In genomic region chr5:6484899-6485298, GRCh38 we compare ENCODE assay signal across 22 cellular contexts. TPM values are rescaled to one million over a fixed set of nuclear protein-coding genes. Genes with fewer than 3 reads are reported as not detected.
DNase-seq lines count a peak whose midpoint lies in the region; ATAC-seq and TF ChIP-seq lines count a peak whose summit lies in the region.
"Had no signal": no experiment of that assay in that cellular context is flagged by ENCODE, and none has a peak within 500 bp of the region (broad histone marks: within the 10 kb centered on the region; RNA-seq: fewer than 3 reads in every experiment).

No MANE protein-coding gene starts in this region.

- H3K27me3 Mint-ChIP-seq in IgD-negative memory B cell (peaks cover 5% of the 10 kb centered on the region), memory B cell (peaks cover 2% of the 10 kb centered on the region)

- no peaks in the 10 kb centered on the region for H3K36me3 ChIP-seq in right atrium auricular region

- H3K27me3 ChIP-seq in right atrium auricular region, result no peaks in the 10 kb centered on the region

- no peak for ATAC-seq in Right ventricle myocardium superior (ENCODE audit: poor library complexity)
- ATAC-seq in memory B cell (ENCODE audit: low read depth), result no peak
- ATAC-seq: A549 had no signal

- H3K27ac ChIP-seq in caudate nucleus (ENCODE audit: low read depth, low read length) (no peak overlapping the region), right atrium auricular region (no peak overlapping the region)
- H3K27ac ChIP-seq: A549 had no signal

- intact Hi-C loops in cardiac septum (cut with DNase I) (no loop called here), Right ventricle myocardium superior (cut with DNase I) (no loop called here)

- H3K9me3 ChIP-seq in right atrium auricular region, result no peaks in the 10 kb centered on the region
- H3K9me3 ChIP-seq: A549 had no signal

- H3K9me3 Mint-ChIP-seq in IgD-negative memory B cell (no peaks in the 10 kb centered on the region), memory B cell (no peaks in the 10 kb centered on the region)

- H3K4me1 ChIP-seq in right atrium auricular region, result peaks cover 0 to 11% of the 10 kb centered on the region in 2 donors
- H3K4me1 ChIP-seq: A549 had no signal

- no peak overlapping the region for H3K4me3 ChIP-seq in right atrium auricular region
- H3K4me3 ChIP-seq: A549 had no signal

- H3K36me3 Mint-ChIP-seq in IgD-negative memory B cell (peaks cover 2% of the 10 kb centered on the region), memory B cell (no peaks in the 10 kb centered on the region)
- H3K36me3 Mint-ChIP-seq: CD14-positive monocyte had no signal

- TF ChIP-seq CTCF in right atrium auricular region (IDR thresholded peaks at IDR 0.05), result no peak

- H3K27ac Mint-ChIP-seq in IgD-negative memory B cell (peak overlapping the region; percentile 44 to 96 (median 94)), memory B cell (peak overlapping the region; percentile 90)

- H3K4me1 Mint-ChIP-seq in IgD-negative memory B cell (peaks cover 48 to 63% (median 58%) of the 10 kb centered on the region in 3 donors), memory B cell (peaks cover 35% of the 10 kb centered on the region)
- H3K4me1 Mint-ChIP-seq: CD14-positive monocyte had no signal

- DNase-seq in cardiac septum (ENCODE audit: low spot score), result peak; percentile 64
- DNase-seq in Right ventricle myocardium superior, result no peak
- no peak for DNase-seq in memory B cell (ENCODE audit: low spot score in 2 of 2)
- DNase-seq in DMS153 (lab: John Stamatoyannopoulos, UW), result no peak
- DNase-seq in NCI-H82 treated with DMSO at 0.1 percent for 48 hours (lab: John Stamatoyannopoulos, UW; ENCODE audit: unreplicated experiment), result no peak
- DNase-seq in caudate nucleus (lab: John Stamatoyannopoulos, UW), result no peak
- no peak for DNase-seq in right atrium auricular region (ENCODE audit: low spot score)
- DNase-seq: DMS79 treated with DMSO at 0.1 percent for 48 hours; GF-D8; H7; IMR-90; NCI-H1105 treated with DMSO at 0.1 percent for 48 hours; NCI-H1694 treated with DMSO at 0.1 percent for 48 hours; NCI-H345; NCI-H526; NK-92 treated with Interleukin-12 subunit alpha and Interleukin-12 subunit beta, amount 100 ng/mL, for 24 hours; OCI-M1; SIG-M5 had no signal

- peak overlapping the region; percentile 7 to 90 (median 79) for H3K4me3 Mint-ChIP-seq in IgD-negative memory B cell
- H3K4me3 Mint-ChIP-seq in memory B cell, result peak overlapping the region; percentile 74
- H3K4me3 Mint-ChIP-seq: CD14-positive monocyte had no signal

RNA-seq across cellular contexts. Expression of gene UBE2QL1, which starts 36.2 kb away (rescaled TPM):
- total RNA-seq in cardiac septum, result 13.1 TPM
- total RNA-seq in Right ventricle myocardium superior, result 22.8 TPM
- not detected for polyA plus RNA-seq in IgD-negative memory B cell
- total RNA-seq in right atrium auricular region, result 10 to 100 TPM in 1 of 2 donors, 1 to 10 TPM in 1; 9.1 to 10.8 TPM
- total RNA-seq: IMR-90, LHCN-M2 had no signal
- polyA plus RNA-seq: CD14-positive monocyte, IMR-90 had no signal
